In genomic region chr22:29827091-29827490, GRCh38 we compare ENCODE assay signal across 25 cellular contexts. TPM values are rescaled to one million over a fixed set of nuclear protein-coding genes. Genes with fewer than 3 reads are reported as not detected.
DNase-seq lines count a peak whose midpoint lies in the region; ATAC-seq, FAIRE-seq and TF ChIP-seq lines count a peak whose summit lies in the region.
"Had no signal": no experiment of that assay in that cellular context is flagged by ENCODE, and none has a peak within 500 bp of the region (broad histone marks: within the 10 kb centered on the region; RNA-seq: fewer than 3 reads in every experiment).

No MANE protein-coding gene starts in this region.

- H2BK12ac ChIP-seq in mesenchymal stem cell (ENCODE audit: low read length in 2 of 2) = no peak overlapping the region

- TF ChIP-seq POLR2A in K562 (conservative IDR thresholded peaks at IDR 0.05) = no peak

- H3K79me2 ChIP-seq in K562 (ENCODE audit: control insufficient read depth, insufficient read depth, low read length) = no peaks in the 10 kb centered on the region
- H3K79me2 ChIP-seq in GM23338 (replicated peaks; ENCODE audit: insufficient read depth) = no peaks in the 10 kb centered on the region

- H4K91ac ChIP-seq in mesenchymal stem cell (ENCODE audit: low read length) = no peak overlapping the region

- no peak for DNase-seq in T-helper 1 cell
- DNase-seq in K562 (ENCODE audit: extremely low read depth in 1 of 4, low spot score in 3 of 4) = peak in 1 of 4 experiments; percentile 15
- DNase-seq in mesenchymal stem cell = no peak
- no peak for DNase-seq in stimulated activated CD8-positive, alpha-beta memory T cell treated with anti-CD3 and anti-CD28 coated beads, Interleukin-4, amount 100 ng/mL, for 48 hours
- no peak for DNase-seq in frontal cortex (ENCODE audit: low spot score in 2 of 2)
- DNase-seq in GM23338 (ENCODE audit: low spot score) = no peak
- DNase-seq: AML-193, DND-41, Kasumi-1, MM.1S, NCI-H1092, NCI-H146, NCI-H2081 treated with DMSO at 0.1 percent for 48 hours, NCI-H510A treated with DMSO at 0.1 percent for 48 hours, NCI-H774, PC-3, RPMI8226, SHP77 treated with DMSO at 0.1 percent for 48 hours had no signal

- H3K27ac ChIP-seq in K562 (ENCODE audit: extremely low read depth, low read depth, low read length) = no peak overlapping the region
- no peak overlapping the region for H3K27ac ChIP-seq in mesenchymal stem cell (ENCODE audit: low read length, poor library complexity, severe bottlenecking)
- H3K27ac ChIP-seq in subcutaneous abdominal adipose tissue (ENCODE audit: low read depth, low read length) = peak overlapping the region; percentile 65
- H3K27ac ChIP-seq in GM23338 (ENCODE audit: low read depth) = no peak overlapping the region
- H3K27ac ChIP-seq: 22Rv1, C4-2B had no signal

- TF ChIP-seq RAD21 in K562 (CRISPR knock-in tag; conservative IDR thresholded peaks at IDR 0.05 in 1 of 2, IDR thresholded peaks at IDR 0.05 in 1 of 2) = no peak

- no peaks in the 10 kb centered on the region for H3K27me3 Mint-ChIP-seq in T-helper 1 cell treated with Interleukin-12 subunit alpha and Interleukin-12 subunit beta and Interleukin-4 antibody, amounts not matched to agents 30 μg/mL and 1 μg/mL, for 36 hours (ENCODE audit: low read depth)
- H3K27me3 Mint-ChIP-seq in GM23338 (ENCODE audit: insufficient read depth, low read depth, poor library complexity) = peaks cover 2% of the 10 kb centered on the region
- H3K27me3 Mint-ChIP-seq: IgD-negative memory B cell had no signal

- H3K79me1 ChIP-seq in mesenchymal stem cell (replicated peaks; ENCODE audit: low read length, poor library complexity, severe bottlenecking) = peaks cover 28% of the 10 kb centered on the region

- peaks cover 7 to 15% of the 10 kb centered on the region in 2 experiments for H3K4me1 ChIP-seq in K562 (replicated peaks in 1 of 2; ENCODE audit: control insufficient read depth in 2 of 2, insufficient read depth in 2 of 2, low read length in 2 of 2)
- H3K4me1 ChIP-seq in mesenchymal stem cell (ENCODE audit: control insufficient read depth, insufficient read depth, low read depth, low read length) = no peaks in the 10 kb centered on the region
- H3K4me1 ChIP-seq in subcutaneous abdominal adipose tissue (ENCODE audit: control insufficient read depth in 5 of 5, insufficient read depth in 5 of 5, low read length in 5 of 5) = peaks cover 9 to 41% (median 35%) of the 10 kb centered on the region in 5 donors
- no peaks in the 10 kb centered on the region for H3K4me1 ChIP-seq in GM23338 (ENCODE audit: insufficient read depth)

- H3K27ac Mint-ChIP-seq in T-helper 1 cell treated with Interleukin-12 subunit alpha and Interleukin-12 subunit beta and Interleukin-4 antibody, amounts not matched to agents 30 μg/mL and 1 μg/mL, for 36 hours = peak overlapping the region; percentile 43
- H3K27ac Mint-ChIP-seq in GM23338 = no peak overlapping the region
- H3K27ac Mint-ChIP-seq: IgD-negative memory B cell had no signal

- H3K4ac ChIP-seq in mesenchymal stem cell (ENCODE audit: low read depth in 1 of 2, low read length in 2 of 2) = no peak overlapping the region

- no peaks in the 10 kb centered on the region for H3K9me1 ChIP-seq in K562 (ENCODE audit: control insufficient read depth, insufficient read depth, low read length)

- intact Hi-C loops in K562 (cut with micrococcal nuclease) = no loop called here

- H3K14ac ChIP-seq in mesenchymal stem cell (ENCODE audit: low read length in 2 of 2) = no peak overlapping the region

- ATAC-seq in K562 = no peak
- ATAC-seq in GM23338 = no peak
- ATAC-seq: HCT116, PC-3 had no signal

- no TSS peak for BruUV-seq in K562 (replicated peaks; lab: Mats Ljungman, UMichigan)

- peaks cover 57% of the 10 kb centered on the region for H3K36me3 ChIP-seq in K562 (ENCODE audit: control insufficient read depth, insufficient read depth, low read length)
- H3K36me3 ChIP-seq in mesenchymal stem cell (ENCODE audit: control insufficient read depth in 1 of 2, insufficient read depth in 2 of 2, low read depth in 1 of 2, low read length in 2 of 2) = peaks cover 42 to 63% of the 10 kb centered on the region in 2 experiments
- peaks cover 2 to 66% (median 39%) of the 10 kb centered on the region in 5 donors for H3K36me3 ChIP-seq in subcutaneous abdominal adipose tissue (ENCODE audit: control insufficient read depth in 5 of 5, insufficient read depth in 5 of 5, low read length in 5 of 5)
- peaks cover 8% of the 10 kb centered on the region for H3K36me3 ChIP-seq in GM23338 (ENCODE audit: insufficient read depth)

- H2AK5ac ChIP-seq in mesenchymal stem cell (ENCODE audit: low read length, severe bottlenecking) = no peak overlapping the region

- H3K27me3 ChIP-seq in K562 (ENCODE audit: control insufficient read depth in 2 of 2, insufficient read depth in 2 of 2, low read length in 2 of 2) = no peaks in the 10 kb centered on the region
- no peaks in the 10 kb centered on the region for H3K27me3 ChIP-seq in mesenchymal stem cell (ENCODE audit: control insufficient read depth in 1 of 2, insufficient read depth in 1 of 2, low read length in 2 of 2)
- H3K27me3 ChIP-seq in subcutaneous abdominal adipose tissue (ENCODE audit: control insufficient read depth in 5 of 5, insufficient read depth in 4 of 5, low read length in 5 of 5) = no peaks in the 10 kb centered on the region
- no peaks in the 10 kb centered on the region for H3K27me3 ChIP-seq in GM23338 (ENCODE audit: insufficient read depth)

- no peak for TF ChIP-seq EP300 in K562 (IDR thresholded peaks at IDR 0.05; ENCODE audit: low read length)

- in situ Hi-C loops in K562 (cut with MboI) = no loop called here

- H4K8ac ChIP-seq in mesenchymal stem cell (ENCODE audit: low read length) = no peak overlapping the region

- no peak overlapping the region for H2BK120ac ChIP-seq in mesenchymal stem cell (ENCODE audit: low read depth, low read length)

- H3K4me3 ChIP-seq in K562 (no peak overlapping the region), mesenchymal stem cell (ENCODE audit: insufficient read depth in 1 of 2, low read depth in 1 of 2, low read length in 2 of 2) (no peak overlapping the region), subcutaneous abdominal adipose tissue (ENCODE audit: low read depth in 1 of 5, low read length in 5 of 5) (no peak overlapping the region), GM23338 (no peak overlapping the region)

- H3K9me2 ChIP-seq in GM23338 (ENCODE audit: insufficient read depth) = no peaks in the 10 kb centered on the region

- H2BK5ac ChIP-seq in mesenchymal stem cell (ENCODE audit: low read depth, low read length, poor library complexity, severe bottlenecking) = no peak overlapping the region

- peaks cover 13% of the 10 kb centered on the region for H3K4me1 Mint-ChIP-seq in T-helper 1 cell treated with Interleukin-12 subunit alpha and Interleukin-12 subunit beta and Interleukin-4 antibody, amounts not matched to agents 30 μg/mL and 1 μg/mL, for 36 hours (ENCODE audit: low read depth)
- peaks cover 3% of the 10 kb centered on the region; the same call in 1 of the 3 replicates for H3K4me1 Mint-ChIP-seq in GM23338

- POLR2A ChIA-PET in K562 (lab: Yijun Ruan, JAX) = no interaction called here

- H3K23ac ChIP-seq in mesenchymal stem cell (ENCODE audit: low read length in 2 of 2) = no peak overlapping the region

- FAIRE-seq in K562 (lab: Jason Lieb, UNC) (no peak), frontal cortex (lab: Jason Lieb, UNC) (no peak)
- FAIRE-seq: HTR-8/SVneo had no signal

- CTCF ChIA-PET in K562 (lab: Yijun Ruan, JAX; ENCODE audit: low intra/inter-chr PET ratio) = no interaction called here

- H4K20me1 ChIP-seq in K562 (replicated peaks; ENCODE audit: control insufficient read depth, insufficient read depth, low read length) (peaks cover 9% of the 10 kb centered on the region; the same call in 1 of the 2 replicates), GM23338 (replicated peaks; ENCODE audit: insufficient read depth) (peaks cover 4% of the 10 kb centered on the region; the same call in 1 of the 2 replicates)

- no peak overlapping the region for H3K4me3 Mint-ChIP-seq in T-helper 1 cell treated with Interleukin-12 subunit alpha and Interleukin-12 subunit beta and Interleukin-4 antibody, amounts not matched to agents 30 μg/mL and 1 μg/mL, for 36 hours
- no peak overlapping the region for H3K4me3 Mint-ChIP-seq in GM23338
- H3K4me3 Mint-ChIP-seq: IgD-negative memory B cell had no signal

- H3K9ac ChIP-seq in K562 (ENCODE audit: insufficient read depth in 1 of 2, low read depth in 2 of 2, low read length in 2 of 2) (no peak overlapping the region), mesenchymal stem cell (ENCODE audit: low read length) (peak overlapping the region; percentile 22), subcutaneous abdominal adipose tissue (ENCODE audit: low read length in 5 of 5) (no peak overlapping the region)

- H3F3A ChIP-seq in GM23338 (replicated peaks; ENCODE audit: low read depth) = peaks cover 3% of the 10 kb centered on the region; the same call in 1 of the 2 replicates

- WGBS in K562 (ENCODE audit: insufficient coverage, low coverage, missing lambda C conversion rate) = 49% methylated on average over 4 of the region's 4 CpGs
- WGBS in mesenchymal stem cell = 90% methylated on average over 2 of the region's 4 CpGs

- H3K18ac ChIP-seq in mesenchymal stem cell (ENCODE audit: low read depth in 1 of 2, low read length in 2 of 2) = no peak overlapping the region

- H2AFZ ChIP-seq in K562 (ENCODE audit: low read depth, low read length) (no peak overlapping the region), mesenchymal stem cell (ENCODE audit: low read depth, low read length) (no peak overlapping the region), GM23338 (no peak overlapping the region)

- H3K4me2 ChIP-seq in K562 (ENCODE audit: insufficient read depth, low read length) (no peak overlapping the region), mesenchymal stem cell (ENCODE audit: low read length, poor library complexity, severe bottlenecking) (no peak overlapping the region), GM23338 (no peak overlapping the region)

- H3K9me3 Mint-ChIP-seq in T-helper 1 cell treated with Interleukin-12 subunit alpha and Interleukin-12 subunit beta and Interleukin-4 antibody, amounts not matched to agents 30 μg/mL and 1 μg/mL, for 36 hours = no peaks in the 10 kb centered on the region
- H3K9me3 Mint-ChIP-seq in GM23338 = no peaks in the 10 kb centered on the region
- H3K9me3 Mint-ChIP-seq: IgD-negative memory B cell had no signal

- peaks cover 42% of the 10 kb centered on the region for H3K36me3 Mint-ChIP-seq in T-helper 1 cell treated with Interleukin-12 subunit alpha and Interleukin-12 subunit beta and Interleukin-4 antibody, amounts not matched to agents 30 μg/mL and 1 μg/mL, for 36 hours (ENCODE audit: low read depth)
- H3K36me3 Mint-ChIP-seq in GM23338 (ENCODE audit: low read depth) = peaks cover 13% of the 10 kb centered on the region

- TF ChIP-seq CTCF in K562 (IDR thresholded peaks at IDR 0.05 in 2 of 3, conservative IDR thresholded peaks at IDR 0.05 in 1 of 3; ENCODE audit: insufficient read depth in 2 of 3, low read depth in 1 of 3, low read length in 3 of 3) (no peak), GM23338 (conservative IDR thresholded peaks at IDR 0.05; ENCODE audit: low read depth in 2 of 2) (no peak)

- no peak overlapping the region for H2BK15ac ChIP-seq in mesenchymal stem cell (ENCODE audit: low read depth, poor library complexity, severe bottlenecking)

- H3K9me3 ChIP-seq in K562 (replicated peaks; ENCODE audit: control insufficient read depth, insufficient read depth, low read depth, low read length) (no peaks in the 10 kb centered on the region), mesenchymal stem cell (ENCODE audit: control insufficient read depth, low read length) (no peaks in the 10 kb centered on the region), subcutaneous abdominal adipose tissue (ENCODE audit: control insufficient read depth in 5 of 5, low read length in 5 of 5) (no peaks in the 10 kb centered on the region)

RNA-seq across cellular contexts. Expression of gene ASCC2, which starts 11.0 kb away (rescaled TPM):
- 87.8 and 154 TPM in 2 replicates for total RNA-seq in K562 (2011; cell fraction: chromatin; rRNA removed; ENCODE audit: low replicate concordance)
- total RNA-seq in K562 (2011; cell fraction: nucleolus; rRNA removed) = 77.8 and 91.1 TPM in 2 replicates
- 95.8 and 138 TPM in 2 replicates for total RNA-seq in K562 (2011; cell fraction: nucleoplasm; rRNA removed)
- total RNA-seq in K562 (2014; rRNA removed) (22.9 and 33.0 TPM in 2 replicates), K562 (2014; rRNA removed; fragmentation: Illumina TruSeq; extraction: Trizol) (20.2 and 20.4 TPM in 2 replicates), K562 (2015; rRNA removed; fragmentation: Illumina TruSeq; extraction: Trizol) (26.6 and 27.3 TPM in 2 replicates), K562 (2021) (42.5 and 45.1 TPM in 2 replicates), frontal cortex (15.1 TPM)
- polyA plus RNA-seq in K562 (2011; rRNA removed) (26.8 and 34.4 TPM in 2 replicates), K562 (2014; fragmentation: Illumina TruSeq; extraction: Trizol) (46.7 and 47.4 TPM in 2 replicates), K562 (2014; fragmentation: Nextera tagmentation; extraction: Ambion mirVana) (1 to 10 TPM; 4.0 TPM), K562 (2014; rRNA removed) (33.8 and 36.2 TPM in 2 replicates), GM23338 (2016; fragmentation: Nextera tagmentation; extraction: Ambion mirVana) (31.3 and 34.6 TPM in 2 replicates)
- polyA plus RNA-seq in K562 (2011; cell fraction: cytosol; rRNA removed) = 26.4 and 36.5 TPM in 2 replicates
- 47.8 and 75.5 TPM in 2 replicates for polyA plus RNA-seq in K562 (2011; cell fraction: nucleus; rRNA removed)
- polyA plus RNA-seq in K562 (2012) = 35.6 and 43.4 TPM in 2 replicates
- 29.8 and 30.7 TPM in 2 replicates for polyA minus RNA-seq in K562 (2011; rRNA and poly(A)+ RNA removed)
- 24.3 and 25.7 TPM in 2 replicates for polyA minus RNA-seq in K562 (2011; cell fraction: cytosol; rRNA and poly(A)+ RNA removed)
- 22.9 and 27.5 TPM in 2 replicates for polyA minus RNA-seq in K562 (2011; cell fraction: nucleus; rRNA and poly(A)+ RNA removed)
- polyA plus RNA-seq in mesenchymal stem cell (2013, experiment 1 of 2) = 43.5 TPM
- polyA plus RNA-seq in mesenchymal stem cell (2013, experiment 2 of 2) = 43.8 TPM
- total RNA-seq in GM23338 (2014; rRNA removed; shearing (Covaris generic)) = 30.5 and 32.4 TPM in 2 replicates

RNA-seq across cellular contexts. Expression of gene MTMR3, which starts 55.9 kb away (rescaled TPM):
- 79.8 and 96.2 TPM in 2 replicates for total RNA-seq in K562 (2011; cell fraction: chromatin; rRNA removed; ENCODE audit: low replicate concordance)
- 38.5 and 45.4 TPM in 2 replicates for total RNA-seq in K562 (2011; cell fraction: nucleolus; rRNA removed)
- 55.1 and 55.5 TPM in 2 replicates for total RNA-seq in K562 (2011; cell fraction: nucleoplasm; rRNA removed)
- total RNA-seq in K562 (2014; rRNA removed) = 5.1 and 9.0 TPM in 2 replicates
- total RNA-seq in K562 (2014; rRNA removed; fragmentation: Illumina TruSeq; extraction: Trizol) = 7.1 and 8.3 TPM in 2 replicates
- total RNA-seq in K562 (2015; rRNA removed; fragmentation: Illumina TruSeq; extraction: Trizol) = 7.5 and 7.9 TPM in 2 replicates
- 12.3 and 13.6 TPM in 2 replicates for total RNA-seq in K562 (2021)
- polyA plus RNA-seq in K562 (2011; rRNA removed) = 13.7 and 20.0 TPM in 2 replicates
- 8.9 and 12.3 TPM in 2 replicates for polyA plus RNA-seq in K562 (2011; cell fraction: cytosol; rRNA removed)
- polyA plus RNA-seq in K562 (2011; cell fraction: nucleus; rRNA removed) = 83.6 and 87.4 TPM in 2 replicates
- 8.8 and 14.8 TPM in 2 replicates for polyA plus RNA-seq in K562 (2012)
- polyA plus RNA-seq in K562 (2014; fragmentation: Illumina TruSeq; extraction: Trizol) = 10.7 and 12.0 TPM in 2 replicates
- 1 to 10 TPM; 1.6 to 1.9 TPM for polyA plus RNA-seq in K562 (2014; fragmentation: Nextera tagmentation; extraction: Ambion mirVana)
- 6.9 and 8.3 TPM in 2 replicates for polyA plus RNA-seq in K562 (2014; rRNA removed)
- 17.3 and 19.5 TPM in 2 replicates for polyA minus RNA-seq in K562 (2011; rRNA and poly(A)+ RNA removed)
- polyA minus RNA-seq in K562 (2011; cell fraction: cytosol; rRNA and poly(A)+ RNA removed) = 5.9 and 13.6 TPM in 2 replicates
- polyA minus RNA-seq in K562 (2011; cell fraction: nucleus; rRNA and poly(A)+ RNA removed) = 13.2 and 26.2 TPM in 2 replicates
- 10.3 TPM for polyA plus RNA-seq in mesenchymal stem cell (2013, experiment 1 of 2)
- 9.3 TPM for polyA plus RNA-seq in mesenchymal stem cell (2013, experiment 2 of 2)
- 66.0 TPM for total RNA-seq in frontal cortex
- total RNA-seq in GM23338 (2014; rRNA removed; shearing (Covaris generic)) = 25.8 and 27.4 TPM in 2 replicates
- 4.4 and 5.2 TPM in 2 replicates for polyA plus RNA-seq in GM23338 (2016; fragmentation: Nextera tagmentation; extraction: Ambion mirVana)

RNA-seq across cellular contexts. Expression of gene UQCR10, which starts 59.9 kb away (rescaled TPM):
- 12.0 and 23.9 TPM in 2 replicates for total RNA-seq in K562 (2011; cell fraction: chromatin; rRNA removed; ENCODE audit: low replicate concordance)
- 50.0 and 78.2 TPM in 2 replicates for total RNA-seq in K562 (2011; cell fraction: nucleolus; rRNA removed)
- 41.6 and 44.7 TPM in 2 replicates for total RNA-seq in K562 (2011; cell fraction: nucleoplasm; rRNA removed)
- total RNA-seq in K562 (2014; rRNA removed) (163 and 185 TPM in 2 replicates), K562 (2014; rRNA removed; fragmentation: Illumina TruSeq; extraction: Trizol) (90.3 and 128 TPM in 2 replicates), K562 (2015; rRNA removed; fragmentation: Illumina TruSeq; extraction: Trizol) (232 and 248 TPM in 2 replicates), K562 (2021) (149 and 161 TPM in 2 replicates), frontal cortex (47.3 TPM)
- polyA plus RNA-seq in K562 (2011; rRNA removed) (149 and 226 TPM in 2 replicates), K562 (2014; fragmentation: Illumina TruSeq; extraction: Trizol) (203 and 231 TPM in 2 replicates), K562 (2014; fragmentation: Nextera tagmentation; extraction: Ambion mirVana) (100 to 1,000 TPM; 785 to 903 TPM), K562 (2014; rRNA removed) (136 and 159 TPM in 2 replicates), GM23338 (2016; fragmentation: Nextera tagmentation; extraction: Ambion mirVana) (535 and 550 TPM in 2 replicates)
- polyA plus RNA-seq in K562 (2011; cell fraction: cytosol; rRNA removed) = 237 and 307 TPM in 2 replicates
- polyA plus RNA-seq in K562 (2011; cell fraction: nucleus; rRNA removed) = 98.1 and 122 TPM in 2 replicates
- polyA plus RNA-seq in K562 (2012) = 117 and 225 TPM in 2 replicates
- polyA minus RNA-seq in K562 (2011; rRNA and poly(A)+ RNA removed) = 52.0 and 72.4 TPM in 2 replicates
- 67.5 and 71.5 TPM in 2 replicates for polyA minus RNA-seq in K562 (2011; cell fraction: cytosol; rRNA and poly(A)+ RNA removed)
- 26.8 and 64.8 TPM in 2 replicates for polyA minus RNA-seq in K562 (2011; cell fraction: nucleus; rRNA and poly(A)+ RNA removed)
- polyA plus RNA-seq in mesenchymal stem cell (2013, experiment 1 of 2) = 145 TPM
- polyA plus RNA-seq in mesenchymal stem cell (2013, experiment 2 of 2) = 148 TPM
- 78.0 and 91.3 TPM in 2 replicates for total RNA-seq in GM23338 (2014; rRNA removed; shearing (Covaris generic))
